Comparison of ENCODE assay signal across 8 cellular contexts in genomic region chr16:68644715-68645493, GRCh38. TPM values are rescaled to one million over a fixed set of nuclear protein-coding genes. Genes with fewer than 3 reads are reported as not detected.
DNase-seq lines count a peak whose midpoint lies in the region; ATAC-seq and TF ChIP-seq lines count a peak whose summit lies in the region.

Gene CDH3, plus strand, starts transcription at chr16:68645310. Its CDS starts 70 bp downstream, at chr16:68645380.

- H3K4me3 ChIP-seq in foreskin fibroblast (ENCODE audit: low read depth in 1 of 2, low read length in 2 of 2) (peak within 1 kb of the TSS; percentile 28 to 31), retinal pigment epithelial cell (ENCODE audit: low read length) (peak within 1 kb of the TSS; percentile 49)

- H3K27me3 Mint-ChIP-seq in activated CD4-positive, alpha-beta T cell treated with anti-CD3 and anti-CD28 coated beads, Interleukin-2, amount 10 ng/mL, durations not matched to agents 24 days and 14 days: peaks cover 48% of the 10 kb centered on the region

- ATAC-seq in GM21737 (IDR thresholded peaks at IDR 0.05; ENCODE audit: unreplicated experiment) (no peak), GM21825 (IDR thresholded peaks at IDR 0.05; ENCODE audit: unreplicated experiment) (no peak), GM18909 (IDR thresholded peaks at IDR 0.05; ENCODE audit: poor library complexity, unreplicated experiment) (no peak)

- peak within 1 kb of the TSS; percentile 60 for H3K27ac ChIP-seq in C4-2B

- peak within 1 kb of the TSS; percentile 58 for H3K4me3 Mint-ChIP-seq in activated CD4-positive, alpha-beta T cell treated with anti-CD3 and anti-CD28 coated beads, Interleukin-2, amount 10 ng/mL, durations not matched to agents 24 days and 14 days

- intact Hi-C loops in activated CD4-positive, alpha-beta T cell treated with anti-CD3 and anti-CD28 coated beads, Interleukin-2, amount 10 ng/mL, durations not matched to agents 24 days and 14 days (cut with micrococcal nuclease): no loop called here

- no peaks in the 10 kb centered on the region for H3K9me3 Mint-ChIP-seq in activated CD4-positive, alpha-beta T cell treated with anti-CD3 and anti-CD28 coated beads, Interleukin-2, amount 10 ng/mL, durations not matched to agents 24 days and 14 days

- H3K4me1 Mint-ChIP-seq in activated CD4-positive, alpha-beta T cell treated with anti-CD3 and anti-CD28 coated beads, Interleukin-2, amount 10 ng/mL, durations not matched to agents 24 days and 14 days: peaks cover 2% of the 10 kb centered on the region

- H3K36me3 Mint-ChIP-seq in activated CD4-positive, alpha-beta T cell treated with anti-CD3 and anti-CD28 coated beads, Interleukin-2, amount 10 ng/mL, durations not matched to agents 24 days and 14 days (ENCODE audit: low read depth): no peaks in the 10 kb centered on the region

- H3K27ac Mint-ChIP-seq in activated CD4-positive, alpha-beta T cell treated with anti-CD3 and anti-CD28 coated beads, Interleukin-2, amount 10 ng/mL, durations not matched to agents 24 days and 14 days: no peak within 1 kb of the TSS

- peak; percentile 36 for DNase-seq in HT-29 (ENCODE audit: low spot score)
- peak; percentile 58 for DNase-seq in activated CD4-positive, alpha-beta T cell treated with anti-CD3 and anti-CD28 coated beads, Interleukin-2, amount 10 ng/mL, durations not matched to agents 24 days and 14 days
- DNase-seq in foreskin fibroblast: peak in 1 of 2 donors; percentile 33
- no peak for DNase-seq in retinal pigment epithelial cell (ENCODE audit: low read depth)

- TF ChIP-seq CTCF in C4-2B (conservative IDR thresholded peaks at IDR 0.05) (no peak), foreskin fibroblast (IDR thresholded peaks at IDR 0.05; ENCODE audit: low read depth, low read length) (no peak), retinal pigment epithelial cell (conservative IDR thresholded peaks at IDR 0.05; ENCODE audit: low read depth, low read length) (no peak)

RNA-seq across cellular contexts. Expression of gene CDH3, which starts in this region (rescaled TPM):
- 2.9 and 4.2 TPM in 2 replicates for total RNA-seq in HT-29 (2014; rRNA removed; shearing (Covaris generic))
- 0.19 and 0.37 TPM in 2 replicates for total RNA-seq in activated CD4-positive, alpha-beta T cell treated with anti-CD3 and anti-CD28 coated beads, Interleukin-2, amount 10 ng/mL, durations not matched to agents 24 days and 14 days

Comparison
In these comparisons a context has a peak if more than half of its experiments do, and no peak if none do; other contexts are left out.
1. Peak in DNase-seq in activated CD4-positive, alpha-beta T cell treated with anti-CD3 and anti-CD28 coated beads, Interleukin-2, amount 10 ng/mL, durations not matched to agents 24 days and 14 days; RNA of the gene not detected or under 1 TPM.